ENCODE assay signal across 23 cellular contexts in genomic region chr20:62931464-62931863, GRCh38. TPM values are rescaled to one million over a fixed set of nuclear protein-coding genes. Genes with fewer than 3 reads are reported as not detected.
DNase-seq lines count a peak whose midpoint lies in the region; ATAC-seq, FAIRE-seq and TF ChIP-seq lines count a peak whose summit lies in the region.
"Had no signal": no experiment of that assay in that cellular context is flagged by ENCODE, and none has a peak within 500 bp of the region (broad histone marks: within the 10 kb centered on the region; RNA-seq: fewer than 3 reads in every experiment).

No MANE protein-coding gene starts in this region.

- POLR2A ChIA-PET in HepG2 (lab: Yijun Ruan, JAX) = interaction anchor here (1.1 kb wide), 1 partner anchor 22 kb away, joined by 3 read pairs; no protein-coding TSS in a partner anchor
- POLR2A ChIA-PET in RWPE1 (lab: Yijun Ruan, JAX; ENCODE audit: low non-redundant PET) = no interaction called here
- POLR2A ChIA-PET in K562 (lab: Yijun Ruan, JAX) = interaction anchor here (0.7 to 0.9 kb wide), 2 partner anchors 13 to 177 kb away, joined by 3 read pairs; no protein-coding TSS in a partner anchor

- in situ Hi-C loops in HepG2 (cut with HindIII; ENCODE audit: extremely low pct_ligation_motif_present, low pct_unique_long_range_greater_than_20kb) = no loop called here
- in situ Hi-C loops in K562 (cut with MboI) = no loop called here

- DNase-seq in HepG2 (ENCODE audit: low spot score) (no peak), right lobe of liver (no peak), RWPE1 (ENCODE audit: low spot score) (no peak), K562 (ENCODE audit: extremely low read depth in 1 of 4, low spot score in 3 of 4) (no peak), tibial nerve (ENCODE audit: low spot score in 2 of 2) (no peak), NCI-H146 treated with DMSO at 0.1 percent for 48 hours (lab: John Stamatoyannopoulos, UW; ENCODE audit: unreplicated experiment) (no peak), T-helper 9 cell (no peak), HPDE6-E6E7 (ENCODE audit: extremely low spot score) (no peak)
- DNase-seq: 8988T; activated CD4-positive, alpha-beta T cell treated with anti-CD3 and anti-CD28 coated beads, Interleukin-2, amount 50 U/mL, for 4 hours; AML-193; NCI-H1436; NCI-H2171; NCI-H524; NK-92 treated with Interleukin-12 subunit alpha and Interleukin-12 subunit beta, amount 100 ng/mL, for 24 hours; RPMI8226; stimulated activated CD4-positive, alpha-beta T cell treated with anti-CD3 and anti-CD28 coated beads, Interleukin-2, amount 100 ng/mL, for 24 hours; substantia nigra had no signal

- H3K9me1 ChIP-seq in K562 (ENCODE audit: control insufficient read depth, insufficient read depth, low read length) = peaks cover 7% of the 10 kb centered on the region

- H3K79me2 ChIP-seq in HepG2 (ENCODE audit: insufficient read depth, low read length) (peaks cover 99% of the 10 kb centered on the region), K562 (ENCODE audit: control insufficient read depth, insufficient read depth, low read length) (peaks cover 99% of the 10 kb centered on the region)

- BruUV-seq in HepG2 (replicated peaks; lab: Mats Ljungman, UMichigan) = no TSS peak
- no TSS peak for BruUV-seq in K562 (replicated peaks; lab: Mats Ljungman, UMichigan)

- peak overlapping the region; percentile 10; the same call in 1 of the 2 replicates for H3K4me2 ChIP-seq in HepG2 (ENCODE audit: low read depth, low read length)
- H3K4me2 ChIP-seq in K562 (ENCODE audit: insufficient read depth, low read length) = peak overlapping the region; percentile 15; the same call in 1 of the 2 replicates

- WGBS in HepG2 (ENCODE audit: low lambda C conversion rate) = 88% methylated on average over 9 of the region's 9 CpGs
- WGBS in right lobe of liver (ENCODE audit: insufficient coverage, low coverage, low lambda C conversion rate, missing lambda C conversion rate) = 62% methylated on average over 9 of the region's 9 CpGs
- 67% methylated on average over 9 of the region's 9 CpGs for WGBS in K562 (ENCODE audit: insufficient coverage, low coverage, missing lambda C conversion rate)
- 79 to 81% methylated on average over 9 of the region's 9 CpGs for WGBS in tibial nerve, 2 donors

- H3K36me3 ChIP-seq in HepG2 (replicated peaks in 1 of 2; ENCODE audit: control insufficient read depth in 1 of 2, insufficient read depth in 2 of 2, low read length in 2 of 2) (peaks cover 17 to 38% of the 10 kb centered on the region in 2 experiments), right lobe of liver (no peaks in the 10 kb centered on the region), K562 (ENCODE audit: control insufficient read depth, insufficient read depth, low read length) (peaks cover 63% of the 10 kb centered on the region), tibial nerve (peaks cover 0 to 19% (median 0%) of the 10 kb centered on the region in 3 donors)
- H3K36me3 ChIP-seq: neutrophil had no signal

- FAIRE-seq in HepG2 (lab: Jason Lieb, UNC) = no peak
- no peak for FAIRE-seq in K562 (lab: Jason Lieb, UNC)

- H3K27me3 ChIP-seq in HepG2 (ENCODE audit: control insufficient read depth in 1 of 2, insufficient read depth in 2 of 2, low read length in 2 of 2) (no peaks in the 10 kb centered on the region), right lobe of liver (no peaks in the 10 kb centered on the region), K562 (ENCODE audit: control insufficient read depth in 2 of 2, insufficient read depth in 2 of 2, low read length in 2 of 2) (no peaks in the 10 kb centered on the region), tibial nerve (no peaks in the 10 kb centered on the region)
- H3K27me3 ChIP-seq: neutrophil had no signal

- intact Hi-C loops in HepG2 (cut with micrococcal nuclease; ENCODE audit: unreplicated experiment) = no loop called here
- intact Hi-C loops in right lobe of liver (cut with DNase I) = no loop called here
- intact Hi-C loops in K562 (cut with micrococcal nuclease) = no loop called here

- H3K27ac ChIP-seq in HepG2 (ENCODE audit: extremely low read length, insufficient read depth, low read length) (peak overlapping the region; percentile 2), right lobe of liver (no peak overlapping the region), RWPE1 (peak overlapping the region; percentile 60; the same call in 1 of the 2 replicates), K562 (ENCODE audit: extremely low read depth, low read depth, low read length) (no peak overlapping the region), tibial nerve (peak overlapping the region in 3 of 4 donors; percentile 22 to 100 (median 96))
- H3K27ac ChIP-seq: neutrophil, SK-N-MC had no signal

- TF ChIP-seq POLR2A in HepG2 (IDR thresholded peaks at IDR 0.05; ENCODE audit: insufficient read depth in 1 of 2, low read depth in 2 of 2, low read length in 2 of 2) (no peak), right lobe of liver (IDR thresholded peaks at IDR 0.05) (no peak), K562 (conservative IDR thresholded peaks at IDR 0.05) (no peak), tibial nerve (IDR thresholded peaks at IDR 0.05) (no peak)

- no peak for ATAC-seq in HepG2
- ATAC-seq in right lobe of liver = no peak
- ATAC-seq in K562 = no peak
- ATAC-seq: activated naive CD4-positive, alpha-beta T cell treated with anti-CD3 and anti-CD28 coated beads, Interleukin-2, amount 50 U/mL, for 72 hours had no signal

- TF ChIP-seq RAD21 in HepG2 (CRISPR knock-in tag; IDR thresholded peaks at IDR 0.05) = no peak
- TF ChIP-seq RAD21 in K562 (CRISPR knock-in tag; conservative IDR thresholded peaks at IDR 0.05 in 1 of 2, IDR thresholded peaks at IDR 0.05 in 1 of 2) = no peak

- no peak overlapping the region for H3K9ac ChIP-seq in HepG2 (ENCODE audit: insufficient read depth, low read depth, low read length)
- H3K9ac ChIP-seq in K562 (ENCODE audit: insufficient read depth in 1 of 2, low read depth in 2 of 2, low read length in 2 of 2) = peak overlapping the region in 1 of 2 experiments; percentile 41; a peak in 1 of 4 replicates

- TF ChIP-seq EP300 in HepG2 (IDR thresholded peaks at IDR 0.05; ENCODE audit: low read depth in 2 of 2, low read length in 2 of 2) = no peak
- no peak for TF ChIP-seq EP300 in HepG2 (CRISPR knock-in tag; IDR thresholded peaks at IDR 0.05; ENCODE audit: borderline replicate concordance)
- no peak for TF ChIP-seq EP300 in K562 (IDR thresholded peaks at IDR 0.05; ENCODE audit: low read length)
- no peak for TF ChIP-seq EP300 in tibial nerve (IDR thresholded peaks at IDR 0.05)

- H3K4me3 ChIP-seq in HepG2 (replicated peaks in 1 of 3; ENCODE audit: insufficient read depth in 1 of 3, low read depth in 2 of 3, low read length in 3 of 3) (no peak overlapping the region), right lobe of liver (no peak overlapping the region), K562 (no peak overlapping the region), tibial nerve (no peak overlapping the region)
- H3K4me3 ChIP-seq: lung, SK-N-MC had no signal

- H3K4me1 ChIP-seq in HepG2 (ENCODE audit: insufficient read depth, low read length) (peaks cover 91% of the 10 kb centered on the region), right lobe of liver (peaks cover 0 to 37% (median 16%) of the 10 kb centered on the region in 4 donors), K562 (replicated peaks in 1 of 2; ENCODE audit: control insufficient read depth in 2 of 2, insufficient read depth in 2 of 2, low read length in 2 of 2) (peaks cover 47 to 52% of the 10 kb centered on the region in 2 experiments; a peak in 4 of 5 replicates), tibial nerve (peaks cover 0 to 80% (median 55%) of the 10 kb centered on the region in 4 donors)

- no peaks in the 10 kb centered on the region for H3K9me3 ChIP-seq in HepG2 (ENCODE audit: low read length)
- no peaks in the 10 kb centered on the region for H3K9me3 ChIP-seq in right lobe of liver
- no peaks in the 10 kb centered on the region for H3K9me3 ChIP-seq in K562 (replicated peaks; ENCODE audit: control insufficient read depth, insufficient read depth, low read depth, low read length)
- no peaks in the 10 kb centered on the region for H3K9me3 ChIP-seq in tibial nerve
- H3K9me3 ChIP-seq: neutrophil had no signal

- TF ChIP-seq CTCF in HepG2 (CRISPR knock-in tag; IDR thresholded peaks at IDR 0.05) (no peak), right lobe of liver (IDR thresholded peaks at IDR 0.05) (no peak), RWPE1 (conservative IDR thresholded peaks at IDR 0.05; ENCODE audit: low read depth) (no peak), K562 (IDR thresholded peaks at IDR 0.05 in 2 of 3, conservative IDR thresholded peaks at IDR 0.05 in 1 of 3; ENCODE audit: insufficient read depth in 2 of 3, low read depth in 1 of 3, low read length in 3 of 3) (no peak), tibial nerve (IDR thresholded peaks at IDR 0.05) (no peak)

- CTCF ChIA-PET in HepG2 (lab: Yijun Ruan, JAX; ENCODE audit: low intra/inter-chr PET ratio, low total read pairs) (no interaction called here), RWPE1 (lab: Yijun Ruan, JAX) (no interaction called here), K562 (lab: Yijun Ruan, JAX; ENCODE audit: low intra/inter-chr PET ratio) (no interaction called here)

- H2AFZ ChIP-seq in HepG2 (ENCODE audit: low read length) (no peak overlapping the region), K562 (ENCODE audit: low read depth, low read length) (no peak overlapping the region)

- H4K20me1 ChIP-seq in HepG2 (ENCODE audit: insufficient read depth, low read length) = peaks cover 81% of the 10 kb centered on the region
- H4K20me1 ChIP-seq in K562 (replicated peaks; ENCODE audit: control insufficient read depth, insufficient read depth, low read length) = peaks cover 67% of the 10 kb centered on the region

RNA-seq across cellular contexts. Expression of gene DIDO1, which starts 5.2 kb away (rescaled TPM):
- total RNA-seq in HepG2 (2016; rRNA removed; fragmentation: Illumina TruSeq; extraction: Trizol) (75.1 and 77.0 TPM in 2 replicates), right lobe of liver (10 to 100 TPM; 18.3 to 28.1 (median 21.1) TPM), K562 (2014; rRNA removed) (31.2 and 36.7 TPM in 2 replicates), K562 (2014; rRNA removed; fragmentation: Illumina TruSeq; extraction: Trizol) (22.2 and 23.4 TPM in 2 replicates), K562 (2015; rRNA removed; fragmentation: Illumina TruSeq; extraction: Trizol) (26.8 and 27.1 TPM in 2 replicates), K562 (2021) (38.2 and 43.6 TPM in 2 replicates), tibial nerve (10 to 100 TPM; 64.5 to 89.7 (median 78.9) TPM)
- 14.5 and 17.3 TPM in 2 replicates for total RNA-seq in HepG2 (2016; cell fraction: cytosol; rRNA removed; fragmentation: Illumina TruSeq; extraction: Trizol; ENCODE audit: low read depth)
- 71.7 and 75.6 TPM in 2 replicates for total RNA-seq in HepG2 (2016; cell fraction: insoluble cytoplasmic fraction; rRNA removed; fragmentation: Illumina TruSeq; extraction: Trizol)
- 32.1 and 34.1 TPM in 2 replicates for total RNA-seq in HepG2 (2016; cell fraction: membrane; rRNA removed; fragmentation: Illumina TruSeq; extraction: Trizol)
- total RNA-seq in HepG2 (2016; cell fraction: nucleus; rRNA removed; fragmentation: Illumina TruSeq; extraction: Trizol) = 86.6 and 98.5 TPM in 2 replicates
- polyA plus RNA-seq in HepG2 (2011; rRNA removed) (72.6 and 75.0 TPM in 2 replicates), K562 (2011; rRNA removed) (40.5 and 50.2 TPM in 2 replicates), K562 (2014; fragmentation: Illumina TruSeq; extraction: Trizol) (37.4 and 37.9 TPM in 2 replicates), K562 (2014; fragmentation: Nextera tagmentation; extraction: Ambion mirVana) (1 to 10 TPM; 4.4 to 4.8 TPM), K562 (2014; rRNA removed) (44.3 and 46.8 TPM in 2 replicates)
- 53.2 and 57.1 TPM in 2 replicates for polyA plus RNA-seq in HepG2 (2011; cell fraction: cytosol; rRNA removed)
- 292 and 297 TPM in 2 replicates for polyA plus RNA-seq in HepG2 (2011; cell fraction: nucleus; rRNA removed)
- 67.9 and 74.0 TPM in 2 replicates for polyA plus RNA-seq in HepG2 (2012)
- polyA plus RNA-seq in HepG2 (2016; cell fraction: cytosol; fragmentation: Illumina TruSeq; extraction: Trizol; ENCODE audit: low read depth) = 3.0 TPM in 2 replicates
- 61.5 and 65.9 TPM in 2 replicates for polyA plus RNA-seq in HepG2 (2016; cell fraction: insoluble cytoplasmic fraction; fragmentation: Illumina TruSeq; extraction: Trizol; ENCODE audit: low read depth)
- 10.9 and 11.6 TPM in 2 replicates for polyA plus RNA-seq in HepG2 (2016; cell fraction: membrane; fragmentation: Illumina TruSeq; extraction: Trizol; ENCODE audit: low read depth)
- 130 and 135 TPM in 2 replicates for polyA plus RNA-seq in HepG2 (2016; cell fraction: nucleus; fragmentation: Illumina TruSeq; extraction: Trizol; ENCODE audit: insufficient read depth, low read depth)
- polyA minus RNA-seq in HepG2 (2011; rRNA and poly(A)+ RNA removed; ENCODE audit: low replicate concordance) = 33.0 and 89.8 TPM in 2 replicates
- 30.7 and 35.0 TPM in 2 replicates for polyA minus RNA-seq in HepG2 (2011; cell fraction: cytosol; rRNA and poly(A)+ RNA removed)
- 139 and 144 TPM in 2 replicates for polyA minus RNA-seq in HepG2 (2011; cell fraction: nucleus; rRNA and poly(A)+ RNA removed)
- 117 and 149 TPM in 2 replicates for total RNA-seq in K562 (2011; cell fraction: chromatin; rRNA removed; ENCODE audit: low replicate concordance)
- 70.2 and 72.0 TPM in 2 replicates for total RNA-seq in K562 (2011; cell fraction: nucleolus; rRNA removed)
- 82.5 and 92.1 TPM in 2 replicates for total RNA-seq in K562 (2011; cell fraction: nucleoplasm; rRNA removed)
- polyA plus RNA-seq in K562 (2011; cell fraction: cytosol; rRNA removed) = 31.2 and 58.5 TPM in 2 replicates
- polyA plus RNA-seq in K562 (2011; cell fraction: nucleus; rRNA removed) = 256 and 286 TPM in 2 replicates
- polyA plus RNA-seq in K562 (2012) = 23.7 and 36.2 TPM in 2 replicates
- 32.2 and 34.2 TPM in 2 replicates for polyA minus RNA-seq in K562 (2011; rRNA and poly(A)+ RNA removed)
- 13.9 and 15.7 TPM in 2 replicates for polyA minus RNA-seq in K562 (2011; cell fraction: cytosol; rRNA and poly(A)+ RNA removed)
- 35.7 and 49.3 TPM in 2 replicates for polyA minus RNA-seq in K562 (2011; cell fraction: nucleus; rRNA and poly(A)+ RNA removed)

RNA-seq across cellular contexts. Expression of gene GID8, which starts 6.5 kb away (rescaled TPM):
- total RNA-seq in HepG2 (2016; rRNA removed; fragmentation: Illumina TruSeq; extraction: Trizol) (59.8 and 74.4 TPM in 2 replicates), right lobe of liver (10 to 100 TPM; 12.6 to 18.9 (median 15.1) TPM), K562 (2014; rRNA removed) (22.2 and 26.0 TPM in 2 replicates), K562 (2014; rRNA removed; fragmentation: Illumina TruSeq; extraction: Trizol) (21.8 and 23.4 TPM in 2 replicates), K562 (2015; rRNA removed; fragmentation: Illumina TruSeq; extraction: Trizol) (22.4 and 23.0 TPM in 2 replicates), K562 (2021) (29.0 and 31.6 TPM in 2 replicates), tibial nerve (10 to 100 TPM; 23.4 to 33.4 (median 29.7) TPM)
- 17.8 and 18.7 TPM in 2 replicates for total RNA-seq in HepG2 (2016; cell fraction: cytosol; rRNA removed; fragmentation: Illumina TruSeq; extraction: Trizol; ENCODE audit: low read depth)
- 60.3 and 68.0 TPM in 2 replicates for total RNA-seq in HepG2 (2016; cell fraction: insoluble cytoplasmic fraction; rRNA removed; fragmentation: Illumina TruSeq; extraction: Trizol)
- 45.9 and 46.6 TPM in 2 replicates for total RNA-seq in HepG2 (2016; cell fraction: membrane; rRNA removed; fragmentation: Illumina TruSeq; extraction: Trizol)
- 35.6 and 42.8 TPM in 2 replicates for total RNA-seq in HepG2 (2016; cell fraction: nucleus; rRNA removed; fragmentation: Illumina TruSeq; extraction: Trizol)
- polyA plus RNA-seq in HepG2 (2011; rRNA removed) (39.0 and 39.6 TPM in 2 replicates), K562 (2011; rRNA removed) (24.6 and 26.3 TPM in 2 replicates), K562 (2014; fragmentation: Illumina TruSeq; extraction: Trizol) (22.2 TPM in 2 replicates), K562 (2014; fragmentation: Nextera tagmentation; extraction: Ambion mirVana) (10 to 100 TPM in 1 of 2 experiments, 1 to 10 TPM in 1; 7.5 to 12.9 TPM), K562 (2014; rRNA removed) (24.9 and 25.7 TPM in 2 replicates)
- polyA plus RNA-seq in HepG2 (2011; cell fraction: cytosol; rRNA removed) = 39.6 and 40.7 TPM in 2 replicates
- 23.9 and 26.9 TPM in 2 replicates for polyA plus RNA-seq in HepG2 (2011; cell fraction: nucleus; rRNA removed)
- polyA plus RNA-seq in HepG2 (2012) = 36.8 and 46.0 TPM in 2 replicates
- polyA plus RNA-seq in HepG2 (2016; cell fraction: cytosol; fragmentation: Illumina TruSeq; extraction: Trizol; ENCODE audit: low read depth) = 14.5 and 16.6 TPM in 2 replicates
- 66.0 and 70.4 TPM in 2 replicates for polyA plus RNA-seq in HepG2 (2016; cell fraction: insoluble cytoplasmic fraction; fragmentation: Illumina TruSeq; extraction: Trizol; ENCODE audit: low read depth)
- polyA plus RNA-seq in HepG2 (2016; cell fraction: membrane; fragmentation: Illumina TruSeq; extraction: Trizol; ENCODE audit: low read depth) = 31.6 and 32.0 TPM in 2 replicates
- polyA plus RNA-seq in HepG2 (2016; cell fraction: nucleus; fragmentation: Illumina TruSeq; extraction: Trizol; ENCODE audit: insufficient read depth, low read depth) = 58.8 and 62.9 TPM in 2 replicates
- 30.6 and 61.9 TPM in 2 replicates for polyA minus RNA-seq in HepG2 (2011; rRNA and poly(A)+ RNA removed; ENCODE audit: low replicate concordance)
- 28.5 and 31.3 TPM in 2 replicates for polyA minus RNA-seq in HepG2 (2011; cell fraction: cytosol; rRNA and poly(A)+ RNA removed)
- 27.2 and 34.4 TPM in 2 replicates for polyA minus RNA-seq in HepG2 (2011; cell fraction: nucleus; rRNA and poly(A)+ RNA removed)
- total RNA-seq in K562 (2011; cell fraction: chromatin; rRNA removed; ENCODE audit: low replicate concordance) = 26.6 and 28.0 TPM in 2 replicates
- 15.2 and 19.5 TPM in 2 replicates for total RNA-seq in K562 (2011; cell fraction: nucleolus; rRNA removed)
- total RNA-seq in K562 (2011; cell fraction: nucleoplasm; rRNA removed) = 23.8 and 32.1 TPM in 2 replicates
- 20.8 and 25.4 TPM in 2 replicates for polyA plus RNA-seq in K562 (2011; cell fraction: cytosol; rRNA removed)
- 19.8 and 21.7 TPM in 2 replicates for polyA plus RNA-seq in K562 (2011; cell fraction: nucleus; rRNA removed)
- polyA plus RNA-seq in K562 (2012) = 21.3 and 23.2 TPM in 2 replicates
- 31.4 and 32.6 TPM in 2 replicates for polyA minus RNA-seq in K562 (2011; rRNA and poly(A)+ RNA removed)
- polyA minus RNA-seq in K562 (2011; cell fraction: cytosol; rRNA and poly(A)+ RNA removed) = 15.6 and 17.0 TPM in 2 replicates
- 6.1 and 10.0 TPM in 2 replicates for polyA minus RNA-seq in K562 (2011; cell fraction: nucleus; rRNA and poly(A)+ RNA removed)

RNA-seq across cellular contexts. Expression of gene SLC17A9, which starts 21.0 kb away (rescaled TPM):
- total RNA-seq in HepG2 (2016; rRNA removed; fragmentation: Illumina TruSeq; extraction: Trizol) = 33.6 and 110 TPM in 2 replicates
- total RNA-seq in HepG2 (2016; cell fraction: cytosol; rRNA removed; fragmentation: Illumina TruSeq; extraction: Trizol; ENCODE audit: low read depth) = 27.1 and 27.6 TPM in 2 replicates
- 25.3 and 116 TPM in 2 replicates for total RNA-seq in HepG2 (2016; cell fraction: insoluble cytoplasmic fraction; rRNA removed; fragmentation: Illumina TruSeq; extraction: Trizol)
- total RNA-seq in HepG2 (2016; cell fraction: membrane; rRNA removed; fragmentation: Illumina TruSeq; extraction: Trizol) = 36.6 and 38.0 TPM in 2 replicates
- total RNA-seq in HepG2 (2016; cell fraction: nucleus; rRNA removed; fragmentation: Illumina TruSeq; extraction: Trizol) = 145 and 168 TPM in 2 replicates
- 191 and 280 TPM in 2 replicates for polyA plus RNA-seq in HepG2 (2011; rRNA removed)
- polyA plus RNA-seq in HepG2 (2011; cell fraction: cytosol; rRNA removed) = 57.2 and 94.5 TPM in 2 replicates
- 3,698 and 4,960 TPM in 2 replicates for polyA plus RNA-seq in HepG2 (2011; cell fraction: nucleus; rRNA removed)
- 173 and 220 TPM in 2 replicates for polyA plus RNA-seq in HepG2 (2012)
- polyA plus RNA-seq in HepG2 (2016; cell fraction: cytosol; fragmentation: Illumina TruSeq; extraction: Trizol; ENCODE audit: low read depth) = 16.5 and 18.1 TPM in 2 replicates
- polyA plus RNA-seq in HepG2 (2016; cell fraction: insoluble cytoplasmic fraction; fragmentation: Illumina TruSeq; extraction: Trizol; ENCODE audit: low read depth) = 36.5 and 42.6 TPM in 2 replicates
- polyA plus RNA-seq in HepG2 (2016; cell fraction: membrane; fragmentation: Illumina TruSeq; extraction: Trizol; ENCODE audit: low read depth) = 30.7 and 32.6 TPM in 2 replicates
- 553 and 603 TPM in 2 replicates for polyA plus RNA-seq in HepG2 (2016; cell fraction: nucleus; fragmentation: Illumina TruSeq; extraction: Trizol; ENCODE audit: insufficient read depth, low read depth)
- 0.07 and 195 TPM in 2 replicates for polyA minus RNA-seq in HepG2 (2011; rRNA and poly(A)+ RNA removed; ENCODE audit: low replicate concordance)
- 33.4 and 43.3 TPM in 2 replicates for polyA minus RNA-seq in HepG2 (2011; cell fraction: cytosol; rRNA and poly(A)+ RNA removed)
- 176 and 196 TPM in 2 replicates for polyA minus RNA-seq in HepG2 (2011; cell fraction: nucleus; rRNA and poly(A)+ RNA removed)
- 10 to 100 TPM; 29.8 to 99.4 (median 54.1) TPM for total RNA-seq in right lobe of liver
- total RNA-seq in K562 (2011; cell fraction: chromatin; rRNA removed; ENCODE audit: low replicate concordance) = not detected in 2 replicates
- 0.13 TPM in 1 of 2 replicates, not detected in the other for total RNA-seq in K562 (2011; cell fraction: nucleolus; rRNA removed)
- 0.15 TPM in 1 of 2 replicates, not detected in the other for total RNA-seq in K562 (2011; cell fraction: nucleoplasm; rRNA removed)
- total RNA-seq in K562 (2014; rRNA removed) = not detected in 2 replicates
- not detected in 2 replicates for total RNA-seq in K562 (2014; rRNA removed; fragmentation: Illumina TruSeq; extraction: Trizol)
- total RNA-seq in K562 (2015; rRNA removed; fragmentation: Illumina TruSeq; extraction: Trizol) = not detected in 2 replicates
- total RNA-seq in K562 (2021) = 0.27 and 0.31 TPM in 2 replicates
- not detected in 2 replicates for polyA plus RNA-seq in K562 (2011; rRNA removed)
- 0.03 TPM in 1 of 2 replicates, not detected in the other for polyA plus RNA-seq in K562 (2011; cell fraction: cytosol; rRNA removed)
- 0.06 and 0.10 TPM in 2 replicates for polyA plus RNA-seq in K562 (2011; cell fraction: nucleus; rRNA removed)
- 0.03 TPM in 1 of 2 replicates, not detected in the other for polyA plus RNA-seq in K562 (2012)
- not detected in 2 replicates for polyA plus RNA-seq in K562 (2014; fragmentation: Illumina TruSeq; extraction: Trizol)
- not detected for polyA plus RNA-seq in K562 (2014; fragmentation: Nextera tagmentation; extraction: Ambion mirVana)
- 0.04 and 0.05 TPM in 2 replicates for polyA plus RNA-seq in K562 (2014; rRNA removed)
- not detected in 2 replicates for polyA minus RNA-seq in K562 (2011; rRNA and poly(A)+ RNA removed)
- not detected in 2 replicates for polyA minus RNA-seq in K562 (2011; cell fraction: cytosol; rRNA and poly(A)+ RNA removed)
- not detected in 2 replicates for polyA minus RNA-seq in K562 (2011; cell fraction: nucleus; rRNA and poly(A)+ RNA removed)
- total RNA-seq in tibial nerve = 10 to 100 TPM in 1 of 4 donors, 1 to 10 TPM in 3; 3.9 to 13.5 (median 4.5) TPM
- total RNA-seq: skeletal muscle tissue had no signal

Comparison
In these comparisons a context has a peak if more than half of its experiments do, and no peak if none do; other contexts are left out.
1. H3K27ac ChIP-seq: peak in HepG2 (single experiment), RWPE1 (single experiment) and tibial nerve (3 of 4); none in right lobe of liver (0 of 3) and K562 (single experiment).
2. Of the 241 proteins assayed by ChIP-seq in both HepG2 and K562: peak only in HepG2: BCL6, RBM22 and THRA; only in K562: none; in both: none; in neither: 238.